Comparison of ENCODE assay signal across 1 cellular context in the genomic region with DNA sequence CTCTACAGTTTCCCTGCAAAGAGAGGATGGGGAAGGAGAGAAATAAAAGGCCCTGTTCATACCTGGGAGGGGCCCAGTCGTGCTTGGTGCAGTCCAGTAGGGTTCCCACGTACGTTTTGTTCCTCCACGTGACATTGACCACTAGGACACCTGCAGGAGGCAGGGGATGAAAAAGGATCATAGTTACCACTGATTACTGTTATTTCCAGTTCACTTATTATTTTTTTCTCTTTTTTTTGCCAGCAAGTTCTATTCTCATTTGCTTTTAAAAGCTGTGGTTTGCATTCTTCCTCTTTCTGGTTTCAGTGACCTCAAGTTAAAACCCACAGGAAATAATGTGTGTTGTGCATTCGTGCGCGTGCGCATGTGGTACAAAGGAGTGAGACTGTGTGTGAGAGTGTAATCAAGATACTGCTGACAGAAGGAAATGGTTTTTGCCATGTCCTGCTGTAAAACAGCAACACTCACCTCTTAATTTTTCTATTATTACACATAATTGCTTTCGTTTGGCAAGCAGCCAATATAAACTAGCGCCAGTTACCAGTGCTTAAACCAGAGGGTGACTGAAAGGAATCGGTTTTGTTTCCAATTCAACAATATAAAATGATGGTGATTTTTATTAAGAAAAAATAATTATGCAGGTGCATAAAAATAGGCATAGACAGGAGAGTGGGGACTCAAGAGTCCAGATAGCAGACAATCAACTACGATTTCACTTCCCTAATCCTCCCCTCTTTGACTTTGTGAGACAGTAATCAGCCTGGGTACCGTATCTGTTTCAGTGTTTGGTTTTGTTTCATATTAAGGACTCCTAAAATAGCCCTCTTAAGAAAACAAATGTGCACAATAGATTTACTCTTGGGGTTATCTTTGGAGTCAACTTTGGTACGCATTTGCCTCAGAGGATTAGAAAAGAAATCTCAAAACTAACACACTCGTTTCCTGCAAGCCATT.
TF ChIP-seq lines count a peak whose summit lies in the region.

No MANE protein-coding gene starts in this region.

TF ChIP-seq in SK-N-SH, 30 proteins besides CTCF, POLR2A, EP300 and RAD21 (continued from another document):
- peak; percentile 29 for TF ChIP-seq GATA2 (CRISPR knock-in tag; IDR thresholded peaks at IDR 0.05)
- no peak for TF ChIP-seq TAF1 (IDR thresholded peaks at IDR 0.05; ENCODE audit: borderline replicate concordance, low read depth, low read length)
- peak; percentile 94 for TF ChIP-seq NRF1 (IDR thresholded peaks at IDR 0.05; ENCODE audit: low read depth, low read length)
- no peak for TF ChIP-seq USF2 (IDR thresholded peaks at IDR 0.05; ENCODE audit: borderline replicate concordance, low read depth, low read length)
- peak; percentile 82 for TF ChIP-seq NFIC (IDR thresholded peaks at IDR 0.05; ENCODE audit: borderline replicate concordance)
- TF ChIP-seq POLR2AphosphoS5 (IDR thresholded peaks at IDR 0.05; ENCODE audit: low read depth, low read length), result peak; percentile 40; the same call in 1 of the 2 replicates
